ENCODE assay signal across 1 cellular context in genomic region chr18:515838-516237, GRCh38.
TF ChIP-seq lines count a peak whose summit lies in the region.

No MANE protein-coding gene starts in this region.

TF ChIP-seq in WTC11, 78 proteins besides CTCF, POLR2A, EP300 and RAD21 (continued from another document):
- TF ChIP-seq ARID4B (CRISPR knock-in tag; IDR thresholded peaks at IDR 0.05; ENCODE audit: borderline replicate concordance) (no peak), ZNF671 (CRISPR knock-in tag; IDR thresholded peaks at IDR 0.05) (no peak), FOXP1 (CRISPR knock-in tag; IDR thresholded peaks at IDR 0.05; ENCODE audit: borderline replicate concordance) (no peak), IRF1 (CRISPR knock-in tag; IDR thresholded peaks at IDR 0.05) (no peak), SMAD4 (CRISPR knock-in tag; IDR thresholded peaks at IDR 0.05) (no peak)
